In the genomic region with DNA sequence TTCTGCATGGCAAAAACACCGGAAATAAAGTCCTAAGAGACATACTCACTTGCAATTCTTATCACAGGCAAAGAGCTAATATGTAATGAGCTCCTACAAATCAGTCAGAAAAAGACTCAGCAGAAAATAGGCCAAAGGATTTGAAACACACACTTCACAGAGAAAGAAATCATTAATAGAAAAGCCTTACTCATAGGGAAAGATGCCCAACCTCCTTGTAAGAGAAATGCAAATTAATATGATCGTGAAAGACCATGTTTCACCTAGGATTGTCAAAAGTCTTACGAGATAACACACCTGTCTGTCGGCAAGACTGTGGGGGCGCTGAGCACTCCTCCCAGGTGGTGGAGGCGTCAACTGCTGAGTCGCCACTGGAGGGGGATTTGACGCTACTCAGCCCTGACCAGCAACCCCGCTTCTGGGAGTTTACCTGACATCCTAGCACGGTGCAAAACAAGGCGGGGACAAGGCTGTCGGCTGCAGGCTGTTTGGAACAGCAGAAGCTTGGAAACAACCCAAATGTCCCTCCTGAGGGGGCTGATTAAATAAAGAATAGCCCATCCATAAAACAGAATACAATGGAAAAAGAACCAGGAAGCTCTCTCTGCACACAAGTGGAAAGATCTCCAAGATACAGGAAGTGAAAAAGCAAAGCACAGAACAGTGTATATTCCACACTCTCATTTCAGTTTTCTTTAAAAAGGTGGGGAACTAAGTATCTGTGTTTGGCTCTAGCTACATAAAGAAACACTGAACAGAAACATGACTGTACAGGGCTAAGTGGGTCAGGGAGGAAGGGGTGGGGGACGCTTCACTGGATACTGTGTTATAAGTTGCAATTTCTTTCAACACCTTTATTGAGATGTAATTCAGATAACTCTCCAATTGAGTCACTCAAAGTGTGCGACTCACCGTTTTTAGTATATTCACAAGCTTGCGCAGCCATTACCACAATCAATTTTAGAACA, we compare ENCODE assay signal across 2 cellular contexts.
TF ChIP-seq lines count a peak whose summit lies in the region.

No MANE protein-coding gene starts in this region.

TF ChIP-seq in HepG2, 621 proteins besides CTCF, POLR2A, EP300 and RAD21:
- peak; percentile 64; the same call in 1 of the 2 replicates for TF ChIP-seq ZBTB38 (CRISPR knock-in tag; IDR thresholded peaks at IDR 0.05)
- TF ChIP-seq ISL2 (CRISPR knock-in tag; IDR thresholded peaks at IDR 0.05): no peak
- TF ChIP-seq, protein P1, sequence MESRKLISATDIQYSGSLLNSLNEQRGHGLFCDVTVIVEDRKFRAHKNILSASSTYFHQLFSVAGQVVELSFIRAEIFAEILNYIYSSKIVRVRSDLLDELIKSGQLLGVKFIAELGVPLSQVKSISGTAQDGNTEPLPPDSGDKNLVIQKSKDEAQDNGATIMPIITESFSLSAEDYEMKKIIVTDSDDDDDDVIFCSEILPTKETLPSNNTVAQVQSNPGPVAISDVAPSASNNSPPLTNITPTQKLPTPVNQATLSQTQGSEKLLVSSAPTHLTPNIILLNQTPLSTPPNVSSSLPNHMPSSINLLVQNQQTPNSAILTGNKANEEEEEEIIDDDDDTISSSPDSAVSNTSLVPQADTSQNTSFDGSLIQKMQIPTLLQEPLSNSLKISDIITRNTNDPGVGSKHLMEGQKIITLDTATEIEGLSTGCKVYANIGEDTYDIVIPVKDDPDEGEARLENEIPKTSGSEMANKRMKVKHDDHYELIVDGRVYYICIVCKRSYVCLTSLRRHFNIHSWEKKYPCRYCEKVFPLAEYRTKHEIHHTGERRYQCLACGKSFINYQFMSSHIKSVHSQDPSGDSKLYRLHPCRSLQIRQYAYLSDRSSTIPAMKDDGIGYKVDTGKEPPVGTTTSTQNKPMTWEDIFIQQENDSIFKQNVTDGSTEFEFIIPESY (CRISPR knock-in tag; IDR thresholded peaks at IDR 0.05): 0 out of 2 replicates have a peak, but pooled peaks have one; percentile 37
- TF ChIP-seq REPIN1 (CRISPR knock-in tag; IDR thresholded peaks at IDR 0.05; ENCODE audit: borderline replicate concordance, low read depth): no peak
- TF ChIP-seq, protein P2, sequence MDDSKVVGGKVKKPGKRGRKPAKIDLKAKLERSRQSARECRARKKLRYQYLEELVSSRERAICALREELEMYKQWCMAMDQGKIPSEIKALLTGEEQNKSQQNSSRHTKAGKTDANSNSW (CRISPR knock-in tag; IDR thresholded peaks at IDR 0.05; ENCODE audit: borderline replicate concordance): no peak
- TF ChIP-seq ZSCAN12 (CRISPR knock-in tag; IDR thresholded peaks at IDR 0.05): no peak
- no peak for TF ChIP-seq WIZ (CRISPR knock-in tag; IDR thresholded peaks at IDR 0.05)
- no peak for TF ChIP-seq ZBTB7A (CRISPR knock-in tag; IDR thresholded peaks at IDR 0.05)
TF ChIP-seq in HepG2: peak in this region for 2.

TF ChIP-seq in SK-N-SH treated with all-trans-retinoic acid at 6 μM for 48 hours, 23 proteins besides CTCF, POLR2A, EP300 and RAD21:
- TF ChIP-seq TOX (CRISPR knock-in tag; IDR thresholded peaks at IDR 0.05; ENCODE audit: borderline replicate concordance) (no peak), OSR1 (CRISPR knock-in tag; IDR thresholded peaks at IDR 0.05) (no peak), TCF4 (CRISPR knock-in tag; IDR thresholded peaks at IDR 0.05; ENCODE audit: borderline replicate concordance) (no peak), CSDC2 (CRISPR knock-in tag; IDR thresholded peaks at IDR 0.05) (no peak)
- TF ChIP-seq, protein P3, sequence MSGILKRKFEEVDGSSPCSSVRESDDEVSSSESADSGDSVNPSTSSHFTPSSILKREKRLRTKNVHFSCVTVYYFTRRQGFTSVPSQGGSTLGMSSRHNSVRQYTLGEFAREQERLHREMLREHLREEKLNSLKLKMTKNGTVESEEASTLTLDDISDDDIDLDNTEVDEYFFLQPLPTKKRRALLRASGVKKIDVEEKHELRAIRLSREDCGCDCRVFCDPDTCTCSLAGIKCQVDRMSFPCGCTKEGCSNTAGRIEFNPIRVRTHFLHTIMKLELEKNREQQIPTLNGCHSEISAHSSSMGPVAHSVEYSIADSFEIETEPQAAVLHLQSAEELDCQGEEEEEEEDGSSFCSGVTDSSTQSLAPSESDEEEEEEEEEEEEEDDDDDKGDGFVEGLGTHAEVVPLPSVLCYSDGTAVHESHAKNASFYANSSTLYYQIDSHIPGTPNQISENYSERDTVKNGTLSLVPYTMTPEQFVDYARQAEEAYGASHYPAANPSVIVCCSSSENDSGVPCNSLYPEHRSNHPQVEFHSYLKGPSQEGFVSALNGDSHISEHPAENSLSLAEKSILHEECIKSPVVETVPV (CRISPR knock-in tag; IDR thresholded peaks at IDR 0.05): no peak
